12 cellular contexts compared by ENCODE assay signal in the genomic region with DNA sequence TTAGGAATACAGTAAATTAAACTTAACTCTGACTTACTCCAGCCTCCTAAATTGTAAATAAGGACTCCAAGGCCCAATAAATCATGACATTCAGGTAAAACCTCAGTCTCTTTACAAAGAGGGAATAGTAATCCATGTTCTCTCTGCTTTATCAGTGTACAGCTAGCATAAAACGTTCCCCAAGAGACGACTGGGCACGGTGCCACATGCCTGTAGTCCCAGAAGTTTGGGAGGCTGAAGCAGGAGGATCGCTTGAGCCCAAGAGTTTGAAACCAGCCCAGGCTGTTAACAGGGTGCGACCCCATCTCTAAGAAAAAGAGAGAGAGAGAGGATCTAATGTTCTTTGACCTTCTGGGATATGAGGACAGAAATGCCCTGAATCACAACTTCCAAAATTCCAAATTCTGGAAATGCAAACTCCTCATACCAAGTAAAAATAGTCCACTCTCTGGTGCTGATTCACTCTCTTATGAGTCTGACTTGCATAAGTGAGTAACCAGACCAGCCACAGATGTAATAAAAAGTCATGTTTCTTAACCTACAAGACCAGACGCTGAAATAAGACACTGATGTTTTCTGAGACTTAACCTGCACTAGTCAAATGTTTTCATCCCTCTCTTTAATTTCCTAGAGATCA. TPM values are rescaled to one million over a fixed set of nuclear protein-coding genes. Genes with fewer than 3 reads are reported as not detected.
A peak's percentile ranks its signal among the peaks of the same experiment; 100 is the strongest.
DNase-seq lines count a peak whose midpoint lies in the region; ATAC-seq and TF ChIP-seq lines count a peak whose summit lies in the region.
"Had no signal": no experiment of that assay in that cellular context is flagged by ENCODE, and none has a peak within 500 bp of the region (broad histone marks: within the 10 kb centered on the region; RNA-seq: fewer than 3 reads in every experiment).

No MANE protein-coding gene starts in this region.

- CTCF ChIA-PET in PC-3 (lab: Charles Lee), result no interaction called here
- CTCF ChIA-PET in CD4-positive, alpha-beta T cell (lab: Charles Lee), result no interaction called here

- intact Hi-C loops in PC-3 (cut with micrococcal nuclease) (no loop called here), esophagus muscularis mucosa (cut with DNase I) (no loop called here), upper lobe of right lung (cut with DNase I) (no loop called here)
- intact Hi-C loops in CD4-positive, alpha-beta T cell (cut with DNase I, micrococcal nuclease), result no loop called here

- no peak overlapping the region for H2AFZ ChIP-seq in PC-3 (ENCODE audit: low read length)

- H3K36me3 ChIP-seq in PC-3 (ENCODE audit: low read depth, low read length), result no peaks in the 10 kb centered on the region
- H3K36me3 ChIP-seq in esophagus muscularis mucosa, result no peaks in the 10 kb centered on the region
- no peaks in the 10 kb centered on the region for H3K36me3 ChIP-seq in upper lobe of right lung

- ATAC-seq in PC-3 (peak; percentile 87), upper lobe of right lung (no peak), HG02970 (IDR thresholded peaks at IDR 0.05; ENCODE audit: low FRiP score, unreplicated experiment) (no peak)
- ATAC-seq in CD4-positive, alpha-beta T cell (ENCODE audit: poor library complexity), result no peak

- no peak for TF ChIP-seq EP300 in esophagus muscularis mucosa (IDR thresholded peaks at IDR 0.05)

- H3K4me1 ChIP-seq in PC-3 (ENCODE audit: insufficient read depth, low read length) (peaks cover 23% of the 10 kb centered on the region), esophagus muscularis mucosa (peaks cover 0 to 13% (median 6%) of the 10 kb centered on the region in 4 donors), upper lobe of right lung (peaks cover 41% of the 10 kb centered on the region)

- peaks cover 15% of the 10 kb centered on the region for H3K27me3 Mint-ChIP-seq in CD4-positive, alpha-beta T cell
- H3K27me3 Mint-ChIP-seq: brain had no signal

- no peaks in the 10 kb centered on the region for H3F3A ChIP-seq in PC-3 (ENCODE audit: low read length, unreplicated experiment)

- H3K4me3 ChIP-seq in PC-3 (ENCODE audit: low read length), result no peak overlapping the region
- H3K4me3 ChIP-seq in esophagus muscularis mucosa, result no peak overlapping the region
- H3K4me3 ChIP-seq in upper lobe of right lung, result no peak overlapping the region

- H3K9me3 Mint-ChIP-seq in CD4-positive, alpha-beta T cell, result no peaks in the 10 kb centered on the region

- no peaks in the 10 kb centered on the region for H3K36me3 Mint-ChIP-seq in CD4-positive, alpha-beta T cell (ENCODE audit: low read depth)
- H3K36me3 Mint-ChIP-seq: brain had no signal

- no peaks in the 10 kb centered on the region for H3K27me3 ChIP-seq in PC-3 (ENCODE audit: low read length)
- H3K27me3 ChIP-seq in esophagus muscularis mucosa, result peaks cover 0 to 11% (median 0%) of the 10 kb centered on the region in 4 donors
- no peaks in the 10 kb centered on the region for H3K27me3 ChIP-seq in CD4-positive, alpha-beta T cell (ENCODE audit: control insufficient read depth, insufficient read depth, low read length)
- no peaks in the 10 kb centered on the region for H3K27me3 ChIP-seq in upper lobe of right lung

- 74% methylated on average over 6 of the region's 6 CpGs for WGBS in esophagus muscularis mucosa

- peak overlapping the region; percentile 32; the same call in 1 of the 2 replicates for H3K4me2 ChIP-seq in PC-3 (ENCODE audit: low read length)

- H3K4me3 Mint-ChIP-seq in CD4-positive, alpha-beta T cell, result no peak overlapping the region
- H3K4me3 Mint-ChIP-seq: brain had no signal

- peaks cover 38% of the 10 kb centered on the region for H3K4me1 Mint-ChIP-seq in CD4-positive, alpha-beta T cell (ENCODE audit: low read depth)

- no TSS peak for BruUV-seq in PC-3 (replicated peaks; lab: Mats Ljungman, UMichigan)

- POLR2A ChIA-PET in PC-3 (lab: Charles Lee; ENCODE audit: unreplicated experiment), result no interaction called here
- POLR2A ChIA-PET in CD4-positive, alpha-beta T cell (lab: Charles Lee), result no interaction called here

- H4K20me1 ChIP-seq in PC-3 (ENCODE audit: low read length), result no peaks in the 10 kb centered on the region

- DNase-seq in AG20443 (ENCODE audit: low spot score) (peak; percentile 69), PC-3 (peak; percentile 80), esophagus muscularis mucosa (ENCODE audit: extremely low spot score) (peak; percentile 79), renal cortical epithelial cell (ENCODE audit: low read depth) (peak; percentile 94), SHP77 (lab: John Stamatoyannopoulos, UW) (no peak), upper lobe of right lung (no peak)
- DNase-seq in CD4-positive, alpha-beta T cell, result no peak
- DNase-seq: activated T-cell treated with anti-CD3 and anti-CD28 coated beads, Interleukin-2, amount 50 U/mL, for 1 hour; NCI-H345; RPMI8226 had no signal

- H3K27ac ChIP-seq in PC-3 (ENCODE audit: low read length) (peak overlapping the region; percentile 14), esophagus muscularis mucosa (replicated peaks in 1 of 4) (no peak overlapping the region), upper lobe of right lung (no peak overlapping the region)
- H3K27ac ChIP-seq in CD4-positive, alpha-beta T cell (ENCODE audit: low read depth, low read length), result no peak overlapping the region

- no peaks in the 10 kb centered on the region for H3K79me2 ChIP-seq in PC-3 (ENCODE audit: low read length)

- no peak overlapping the region for H3K27ac Mint-ChIP-seq in CD4-positive, alpha-beta T cell
- H3K27ac Mint-ChIP-seq: brain had no signal

- TF ChIP-seq POLR2A in esophagus muscularis mucosa (IDR thresholded peaks at IDR 0.05; ENCODE audit: low read depth), result no peak

- H3K9me3 ChIP-seq in PC-3 (ENCODE audit: low read length), result no peaks in the 10 kb centered on the region
- no peaks in the 10 kb centered on the region for H3K9me3 ChIP-seq in esophagus muscularis mucosa
- H3K9me3 ChIP-seq in CD4-positive, alpha-beta T cell (ENCODE audit: control insufficient read depth, low read length), result no peaks in the 10 kb centered on the region
- no peaks in the 10 kb centered on the region for H3K9me3 ChIP-seq in upper lobe of right lung

- H3K9ac ChIP-seq in PC-3 (ENCODE audit: low read length), result no peak overlapping the region

- H3K9me2 ChIP-seq in PC-3 (replicated peaks; ENCODE audit: low read length), result no peaks in the 10 kb centered on the region

- TF ChIP-seq CTCF in PC-3 (conservative IDR thresholded peaks at IDR 0.05; ENCODE audit: low read depth, low read length), result no peak
- TF ChIP-seq CTCF in esophagus muscularis mucosa (IDR thresholded peaks at IDR 0.05), result no peak
- no peak for TF ChIP-seq CTCF in CD4-positive, alpha-beta T cell (IDR thresholded peaks at IDR 0.05)
- TF ChIP-seq CTCF in upper lobe of right lung (IDR thresholded peaks at IDR 0.05), result no peak

RNA-seq across cellular contexts. Expression of a gene that starts 25.5 kb away (rescaled TPM):
- total RNA-seq in PC-3 (2014; rRNA removed), result 20.8 and 23.3 TPM in 2 replicates
- total RNA-seq in esophagus muscularis mucosa, result 100 to 1,000 TPM in 3 of 4 donors, 10 to 100 TPM in 1; 88.9 to 599 (median 293) TPM
- total RNA-seq in renal cortical epithelial cell, result 1,571 and 2,593 TPM in 2 replicates
- not detected for total RNA-seq in CD4-positive, alpha-beta T cell
- 349 TPM for total RNA-seq in upper lobe of right lung

Comparison
In these comparisons a context has a peak if more than half of its experiments do, and no peak if none do; other contexts are left out.
1. DNase-seq: peak in AG20443 (single experiment), PC-3 (single experiment), esophagus muscularis mucosa (single experiment) and renal cortical epithelial cell (single experiment); none in SHP77 (0 of 2), CD4-positive, alpha-beta T cell (0 of 10) and upper lobe of right lung (single experiment).
2. RNA of a gene that starts 25.5 kb away (total RNA-seq): 1,571 to 2,593 TPM in renal cortical epithelial cell, 88.9 to 599 TPM in esophagus muscularis mucosa, 349 TPM in upper lobe of right lung (single experiment) and 20.8 to 23.3 TPM in PC-3; not detected in CD4-positive, alpha-beta T cell; every median in the first group is over 10 times any median in the second.